In the genomic region with DNA sequence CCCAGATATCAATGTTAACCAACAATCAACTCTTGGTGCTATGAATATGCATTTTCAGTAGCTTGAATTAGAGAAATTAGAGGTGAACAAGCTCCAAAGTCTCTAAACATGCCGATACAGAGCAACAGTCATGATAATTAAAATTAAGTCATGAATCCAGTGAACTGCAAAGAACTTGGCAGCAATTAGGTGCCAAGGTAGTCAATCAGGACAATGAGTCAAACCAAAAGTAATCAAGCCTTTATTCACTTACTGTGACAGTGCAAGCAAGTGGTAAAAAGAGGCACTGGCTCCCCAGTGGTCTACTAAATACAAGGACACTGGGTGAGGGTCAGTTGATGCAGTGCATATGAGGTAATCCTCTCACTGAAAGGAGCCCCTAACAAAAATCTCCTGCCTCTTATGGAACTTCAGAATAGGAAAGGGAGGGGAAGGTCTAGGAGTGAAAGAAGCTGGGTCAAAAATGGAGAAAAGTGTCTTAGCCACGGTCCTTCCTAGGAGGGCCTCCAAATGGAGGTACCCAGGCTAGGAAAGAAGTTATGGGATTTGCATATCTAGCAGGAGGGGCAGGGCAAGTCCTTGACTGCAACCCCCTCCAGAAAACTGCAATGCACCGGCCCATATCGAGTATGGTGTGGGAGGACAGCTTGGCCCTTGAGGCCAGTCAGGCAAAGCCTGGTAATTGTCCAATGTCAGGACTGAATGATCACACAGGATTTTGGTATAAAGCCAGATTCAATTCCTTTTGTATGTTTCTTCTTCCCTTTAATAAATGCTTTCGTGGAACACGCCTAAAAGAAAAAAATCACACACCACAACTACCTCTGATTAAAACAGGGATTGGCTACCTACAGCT, we compare ENCODE assay signal across 1 cellular context.
TF ChIP-seq lines count a peak whose summit lies in the region.

No MANE protein-coding gene starts in this region.

TF ChIP-seq in H1, 55 proteins besides CTCF, POLR2A, EP300 and RAD21:
- TF ChIP-seq BACH1 (IDR thresholded peaks at IDR 0.05; ENCODE audit: low read length) (no peak), SP1 (IDR thresholded peaks at IDR 0.05; ENCODE audit: low read depth, low read length) (no peak), CBX5 (IDR thresholded peaks at IDR 0.05; ENCODE audit: low read depth, low read length) (no peak), SAP30 (IDR thresholded peaks at IDR 0.05; ENCODE audit: insufficient read depth, insufficient replicate concordance, low read length) (no peak), SIX5 (IDR thresholded peaks at IDR 0.05; ENCODE audit: low read depth, low read length) (no peak)
